In the genomic region with DNA sequence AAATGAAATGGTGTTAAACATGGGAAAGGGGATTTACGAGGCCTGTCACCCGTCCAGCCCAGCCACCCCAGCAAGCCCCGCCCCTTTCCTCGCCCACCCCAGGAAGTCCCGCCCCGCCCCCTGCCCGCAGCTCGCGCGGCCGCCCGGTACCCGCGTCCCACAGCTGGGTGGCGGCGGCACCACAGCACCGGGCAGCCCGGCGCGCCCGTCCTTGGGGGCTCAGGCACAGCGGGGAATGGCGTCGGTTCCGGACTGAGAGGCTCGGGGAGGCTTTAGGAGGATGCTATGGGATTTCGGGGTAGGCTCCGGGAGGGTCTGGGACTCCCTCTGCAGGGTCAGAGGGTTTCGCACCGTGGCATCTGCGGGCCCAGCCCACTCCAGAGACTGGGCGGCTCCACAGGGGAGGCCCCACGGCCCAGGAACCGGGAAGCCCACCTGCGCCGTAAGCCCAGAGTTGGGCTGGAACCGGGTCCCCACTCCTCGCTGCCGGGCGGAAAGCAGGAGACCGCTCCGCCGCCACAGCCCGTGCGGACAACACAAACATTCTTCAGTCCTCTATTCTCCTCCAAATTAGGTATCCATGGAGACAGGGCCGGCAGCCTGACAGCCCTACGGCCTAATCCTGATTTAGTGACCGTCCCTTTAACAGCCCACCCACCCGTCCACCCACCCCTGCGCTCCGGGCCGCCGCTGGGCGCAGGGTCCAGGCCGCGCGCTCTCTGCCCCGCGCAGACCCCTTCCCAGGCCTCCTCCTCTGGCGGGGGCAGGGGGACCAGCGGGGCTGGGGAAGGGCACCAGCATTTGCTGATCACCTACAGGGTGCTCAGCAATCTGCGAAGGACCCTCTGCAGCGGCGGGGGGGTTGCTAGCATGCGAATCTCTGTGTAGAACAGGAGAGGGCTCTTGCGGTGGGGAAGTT, we compare ENCODE assay signal across 8 cellular contexts. TPM values are rescaled to one million over a fixed set of nuclear protein-coding genes. Genes with fewer than 3 reads are reported as not detected.
DNase-seq lines count a peak whose midpoint lies in the region; ATAC-seq and TF ChIP-seq lines count a peak whose summit lies in the region.

No MANE protein-coding gene starts in this region.

- H3K9me3 Mint-ChIP-seq in activated naive CD4-positive, alpha-beta T cell treated with anti-CD3 and anti-CD28 coated beads, Interleukin-2, amount 50 U/mL, for 72 hours = no peaks in the 10 kb centered on the region

- H4K20me1 ChIP-seq in Loucy (ENCODE audit: insufficient read depth, low read length, poor library complexity, severe bottlenecking) = no peaks in the 10 kb centered on the region

- ATAC-seq in activated naive CD4-positive, alpha-beta T cell treated with anti-CD3 and anti-CD28 coated beads, Interleukin-2, amount 50 U/mL, for 72 hours = peak; percentile 64 to 73

- H3F3A ChIP-seq in Loucy (ENCODE audit: low read depth) = no peaks in the 10 kb centered on the region

- no peaks in the 10 kb centered on the region for H3K27me3 ChIP-seq in Loucy (ENCODE audit: insufficient read depth, low read length, poor library complexity, severe bottlenecking)

- H3K36me3 ChIP-seq in Loucy (ENCODE audit: insufficient read depth, low read length) = no peaks in the 10 kb centered on the region

- no peaks in the 10 kb centered on the region for H3K9me2 ChIP-seq in Loucy (replicated peaks; ENCODE audit: low read depth, low read length)

- DNase-seq in AG09309 (ENCODE audit: low read depth) (no peak), NCI-H2227 (lab: John Stamatoyannopoulos, UW; ENCODE audit: unreplicated experiment) (no peak), COR-L47 (lab: John Stamatoyannopoulos, UW) (no peak), kidney glomerular epithelial cell (lab: John Stamatoyannopoulos, UW) (no peak)
- DNase-seq in activated naive CD4-positive, alpha-beta T cell treated with anti-CD3 and anti-CD28 coated beads, Interleukin-2, amount 50 U/mL, for 72 hours (ENCODE audit: low spot score in 2 of 2) = peak in 1 of 2 donors; percentile 37

- H3K4me3 ChIP-seq in AG09309 (ENCODE audit: control insufficient read depth, low read depth, low read length) = peak overlapping the region; percentile 49
- H3K4me3 ChIP-seq in Loucy (ENCODE audit: low read length, poor library complexity, severe bottlenecking) = peak overlapping the region; percentile 56
- H3K4me3 ChIP-seq in iPS-11a (ENCODE audit: low read depth, low read length) = peak overlapping the region; percentile 67
- H3K4me3 ChIP-seq in skin epidermis = peak overlapping the region; percentile 29 to 45 (median 33)

- no peaks in the 10 kb centered on the region for H3K36me3 Mint-ChIP-seq in activated naive CD4-positive, alpha-beta T cell treated with anti-CD3 and anti-CD28 coated beads, Interleukin-2, amount 50 U/mL, for 72 hours

- H3K9ac ChIP-seq in Loucy (ENCODE audit: low read depth, low read length, poor library complexity, severe bottlenecking) = no peak overlapping the region

- TF ChIP-seq CTCF in AG09309 (IDR thresholded peaks at IDR 0.05; ENCODE audit: control insufficient read depth, insufficient read depth, low read depth, low read length, missing control alignments) = no peak
- no peak for TF ChIP-seq CTCF in Loucy (conservative IDR thresholded peaks at IDR 0.05; ENCODE audit: low read length)

- H3K4me1 ChIP-seq in Loucy (ENCODE audit: insufficient read depth, low read length, poor library complexity, severe bottlenecking) = peaks cover 8% of the 10 kb centered on the region

- H3K27ac ChIP-seq in skin epidermis = peak overlapping the region in 9 of 21 experiments; percentile 2 to 78 (median 42)

- peak overlapping the region; percentile 40 for H3K4me2 ChIP-seq in Loucy (ENCODE audit: low read depth, low read length, poor library complexity, severe bottlenecking)

- H2AFZ ChIP-seq in Loucy (ENCODE audit: low read length) = peak overlapping the region; percentile 71; the same call in 1 of the 2 replicates

- no peak overlapping the region for H3K27ac Mint-ChIP-seq in activated naive CD4-positive, alpha-beta T cell treated with anti-CD3 and anti-CD28 coated beads, Interleukin-2, amount 50 U/mL, for 72 hours

- no peaks in the 10 kb centered on the region for H3K79me2 ChIP-seq in Loucy (ENCODE audit: insufficient read depth, low read length)

- no peaks in the 10 kb centered on the region for H3K9me3 ChIP-seq in Loucy (ENCODE audit: insufficient read depth, low read depth, low read length)

RNA-seq across cellular contexts. Expression of gene FIGNL2, which starts 1.3 kb away (rescaled TPM):
- under 1 TPM; 0.30 to 0.54 TPM for total RNA-seq in activated naive CD4-positive, alpha-beta T cell treated with anti-CD3 and anti-CD28 coated beads, Interleukin-2, amount 50 U/mL, for 72 hours

RNA-seq across cellular contexts. Expression of gene ANKRD33, which starts 40.7 kb away (rescaled TPM):
- total RNA-seq in activated naive CD4-positive, alpha-beta T cell treated with anti-CD3 and anti-CD28 coated beads, Interleukin-2, amount 50 U/mL, for 72 hours = not detected
